Comparison of ENCODE assay signal across 8 cellular contexts in the genomic region with DNA sequence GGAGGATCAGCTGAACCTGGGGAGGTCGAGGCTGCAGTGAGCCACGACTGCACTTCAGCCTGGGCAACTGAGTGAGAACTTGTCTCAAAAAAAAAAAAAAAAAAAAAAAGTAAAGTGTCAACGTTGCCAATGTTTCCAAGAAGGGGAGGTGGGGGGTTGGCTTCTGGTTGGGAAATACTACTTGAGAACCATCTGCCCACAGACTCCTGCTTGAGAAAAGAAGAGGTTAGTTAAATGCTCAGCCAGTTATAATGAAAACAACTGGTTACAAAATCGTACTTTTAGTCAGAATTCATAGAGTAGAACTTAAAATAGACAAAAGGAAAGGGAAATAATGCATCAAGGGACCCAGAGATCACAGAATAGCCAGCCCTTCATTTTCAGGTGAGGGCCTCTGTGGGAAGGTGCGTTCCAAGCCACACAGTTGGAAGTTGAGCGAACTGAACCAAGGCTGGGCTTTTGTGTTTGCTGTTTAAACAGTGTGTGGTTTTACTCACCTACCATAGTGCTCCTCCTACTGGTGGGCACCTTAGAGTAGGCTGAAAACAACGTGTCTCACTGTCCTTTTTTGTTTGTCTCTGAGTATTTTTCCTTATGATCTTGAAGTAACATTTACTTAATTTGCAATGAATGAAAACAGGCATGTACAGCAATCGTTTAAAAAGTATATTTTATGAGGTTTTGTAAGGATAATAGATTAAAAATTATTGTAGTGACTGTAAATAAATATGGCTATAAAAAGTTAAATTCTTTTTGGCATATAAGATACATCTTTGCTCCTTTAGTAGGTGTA.
DNase-seq lines count a peak whose midpoint lies in the region; ATAC-seq, FAIRE-seq and TF ChIP-seq lines count a peak whose summit lies in the region.

No MANE protein-coding gene starts in this region.

- FAIRE-seq in H54 (lab: Jason Lieb, UNC), result peak; percentile 50

- H3K27me3 ChIP-seq in SK-N-SH (ENCODE audit: insufficient read depth) (no peaks in the 10 kb centered on the region), gastrocnemius medialis (no peaks in the 10 kb centered on the region)

- H3K9me3 ChIP-seq in SK-N-SH (no peaks in the 10 kb centered on the region), gastrocnemius medialis (no peaks in the 10 kb centered on the region)

- POLR2A ChIA-PET in SK-N-SH (lab: Yijun Ruan, JAX), result no interaction called here

- H3K4me1 ChIP-seq in SK-N-SH (ENCODE audit: control insufficient read depth in 1 of 2, insufficient read depth in 2 of 2, low read depth in 1 of 2, low read length in 1 of 2) (peaks cover 23 to 56% of the 10 kb centered on the region in 2 experiments), gastrocnemius medialis (peaks cover 5 to 23% of the 10 kb centered on the region in 2 donors)

- DNase-seq in ELR (ENCODE audit: low read depth) (peak; percentile 91), H54 (ENCODE audit: insufficient read length, low spot score) (no peak), LNCaP clone FGC (ENCODE audit: low read depth) (peak; percentile 96), SK-N-SH (peak; percentile 38), left cardiac atrium (peak; percentile 56), gastrocnemius medialis (peak; percentile 33 to 38), cerebellum (ENCODE audit: low spot score) (no peak)
- DNase-seq in activated naive CD4-positive, alpha-beta T cell treated with anti-CD3 and anti-CD28 coated beads, Interleukin-2, amount 50 U/mL, for 16 hours, result peak; percentile 68

- H4K20me1 ChIP-seq in SK-N-SH (ENCODE audit: insufficient read depth), result no peaks in the 10 kb centered on the region

- H3K36me3 ChIP-seq in SK-N-SH (replicated peaks in 1 of 2; ENCODE audit: control insufficient read depth in 1 of 2, insufficient read depth in 2 of 2, low read length in 1 of 2), result no peaks in the 10 kb centered on the region
- H3K36me3 ChIP-seq in gastrocnemius medialis, result no peaks in the 10 kb centered on the region

- 46% methylated on average over 8 of the region's 8 CpGs for WGBS in SK-N-SH (ENCODE audit: low lambda C conversion rate)

- CTCF ChIA-PET in SK-N-SH (lab: Yijun Ruan, JAX), result interaction anchor here (0.6 to 1.1 kb wide), 5 partner anchors 16 to 287 kb away, joined by 3 to 4 read pairs (median 3); no protein-coding TSS in a partner anchor

- H3K4me2 ChIP-seq in SK-N-SH, result no peak overlapping the region

- H3K79me2 ChIP-seq in SK-N-SH (ENCODE audit: insufficient read depth), result no peaks in the 10 kb centered on the region

- TF ChIP-seq RAD21 in SK-N-SH (IDR thresholded peaks at IDR 0.05; ENCODE audit: low read length), result peak; percentile 72

- intact Hi-C loops in left cardiac atrium (cut with DNase I), result loop anchor here in 1 of 2 donors (2.0 to 5.0 kb wide), 3 partner anchors 39 to 291 kb away; no protein-coding TSS in a partner anchor
- intact Hi-C loops in gastrocnemius medialis (cut with DNase I; ENCODE audit: low total_unique reads), result loop anchor here (5.0 kb wide), 2 partner anchors 42 to 132 kb away; no protein-coding TSS in a partner anchor

- peak; percentile 80 for TF ChIP-seq CTCF in LNCaP clone FGC (IDR thresholded peaks at IDR 0.05; ENCODE audit: control insufficient read depth, extremely low read depth, insufficient read depth)
- peak; percentile 81 for TF ChIP-seq CTCF in SK-N-SH (IDR thresholded peaks at IDR 0.05)
- TF ChIP-seq CTCF in gastrocnemius medialis (IDR thresholded peaks at IDR 0.05 in 4 of 5, conservative IDR thresholded peaks at IDR 0.05 in 1 of 5), result peak; percentile 42 to 74 (median 62)

- no peaks in the 10 kb centered on the region for H3K9me2 ChIP-seq in SK-N-SH

- ATAC-seq in left cardiac atrium (peak; percentile 88 to 90), gastrocnemius medialis (peak; percentile 80 to 95)

- no peak for TF ChIP-seq POLR2A in H54 (IDR thresholded peaks at IDR 0.05; ENCODE audit: low read depth, low read length)
- TF ChIP-seq POLR2A in gastrocnemius medialis (IDR thresholded peaks at IDR 0.05), result no peak

- peaks cover 39% of the 10 kb centered on the region for H3F3A ChIP-seq in SK-N-SH (replicated peaks; ENCODE audit: insufficient read depth)

- in situ Hi-C loops in gastrocnemius medialis (cut with MboI; ENCODE audit: low sequenced_read_pairs in 4 of 4), result loop anchor here in 1 of 4 donors (10.0 kb wide), 1 partner anchor 305 kb away; no protein-coding TSS in a partner anchor

- H2AFZ ChIP-seq in SK-N-SH (ENCODE audit: low read depth), result peak overlapping the region; percentile 73; the same call in 1 of the 2 replicates

- H3K27ac ChIP-seq in SK-N-SH (ENCODE audit: low read depth in 2 of 2, low read length in 1 of 2) (peak overlapping the region; percentile 32 to 64; a peak in 3 of 4 replicates), gastrocnemius medialis (peak overlapping the region in 2 of 4 donors; percentile 13 to 45)

- no peak for TF ChIP-seq EP300 in SK-N-SH (IDR thresholded peaks at IDR 0.05; ENCODE audit: borderline replicate concordance in 1 of 2, low read depth in 1 of 2, low read length in 1 of 2)

- H3K4me3 ChIP-seq in LNCaP clone FGC (ENCODE audit: low read depth, low read length) (no peak overlapping the region), SK-N-SH (ENCODE audit: low read depth in 2 of 2, low read length in 1 of 2) (no peak overlapping the region), gastrocnemius medialis (no peak overlapping the region)

- peak overlapping the region; percentile 38; the same call in 1 of the 2 replicates for H3K9ac ChIP-seq in SK-N-SH

TF ChIP-seq in SK-N-SH, 30 proteins besides CTCF, POLR2A, EP300 and RAD21:
- peak; percentile 81 for TF ChIP-seq SMC3 (IDR thresholded peaks at IDR 0.05; ENCODE audit: low read depth, low read length)
- TF ChIP-seq IRF3 (IDR thresholded peaks at IDR 0.05; ENCODE audit: low read depth, low read length), result no peak
- no peak for TF ChIP-seq RXRA (IDR thresholded peaks at IDR 0.05; ENCODE audit: borderline replicate concordance, low read depth)
- TF ChIP-seq, protein P1, sequence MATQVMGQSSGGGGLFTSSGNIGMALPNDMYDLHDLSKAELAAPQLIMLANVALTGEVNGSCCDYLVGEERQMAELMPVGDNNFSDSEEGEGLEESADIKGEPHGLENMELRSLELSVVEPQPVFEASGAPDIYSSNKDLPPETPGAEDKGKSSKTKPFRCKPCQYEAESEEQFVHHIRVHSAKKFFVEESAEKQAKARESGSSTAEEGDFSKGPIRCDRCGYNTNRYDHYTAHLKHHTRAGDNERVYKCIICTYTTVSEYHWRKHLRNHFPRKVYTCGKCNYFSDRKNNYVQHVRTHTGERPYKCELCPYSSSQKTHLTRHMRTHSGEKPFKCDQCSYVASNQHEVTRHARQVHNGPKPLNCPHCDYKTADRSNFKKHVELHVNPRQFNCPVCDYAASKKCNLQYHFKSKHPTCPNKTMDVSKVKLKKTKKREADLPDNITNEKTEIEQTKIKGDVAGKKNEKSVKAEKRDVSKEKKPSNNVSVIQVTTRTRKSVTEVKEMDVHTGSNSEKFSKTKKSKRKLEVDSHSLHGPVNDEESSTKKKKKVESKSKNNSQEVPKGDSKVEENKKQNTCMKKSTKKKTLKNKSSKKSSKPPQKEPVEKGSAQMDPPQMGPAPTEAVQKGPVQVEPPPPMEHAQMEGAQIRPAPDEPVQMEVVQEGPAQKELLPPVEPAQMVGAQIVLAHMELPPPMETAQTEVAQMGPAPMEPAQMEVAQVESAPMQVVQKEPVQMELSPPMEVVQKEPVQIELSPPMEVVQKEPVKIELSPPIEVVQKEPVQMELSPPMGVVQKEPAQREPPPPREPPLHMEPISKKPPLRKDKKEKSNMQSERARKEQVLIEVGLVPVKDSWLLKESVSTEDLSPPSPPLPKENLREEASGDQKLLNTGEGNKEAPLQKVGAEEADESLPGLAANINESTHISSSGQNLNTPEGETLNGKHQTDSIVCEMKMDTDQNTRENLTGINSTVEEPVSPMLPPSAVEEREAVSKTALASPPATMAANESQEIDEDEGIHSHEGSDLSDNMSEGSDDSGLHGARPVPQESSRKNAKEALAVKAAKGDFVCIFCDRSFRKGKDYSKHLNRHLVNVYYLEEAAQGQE (IDR thresholded peaks at IDR 0.05; ENCODE audit: low read depth, low read length), result no peak
- TF ChIP-seq EZH2phosphoT487 (IDR thresholded peaks at IDR 0.05; ENCODE audit: borderline replicate concordance, low read depth), result no peak

Comparison
In these comparisons a context has a peak if more than half of its experiments do, and no peak if none do; other contexts are left out.
1. DNase-seq: peak in ELR (single experiment), LNCaP clone FGC (single experiment), SK-N-SH (single experiment), activated naive CD4-positive, alpha-beta T cell treated with anti-CD3 and anti-CD28 coated beads, Interleukin-2, amount 50 U/mL, for 16 hours (single experiment), left cardiac atrium (single experiment) and gastrocnemius medialis (2 of 2); none in H54 (single experiment) and cerebellum (single experiment).
2. Peak in every context shown above with its lines, with median percentiles within 50 percentile points of each other: CTCF ChIP-seq.